In the genomic region with DNA sequence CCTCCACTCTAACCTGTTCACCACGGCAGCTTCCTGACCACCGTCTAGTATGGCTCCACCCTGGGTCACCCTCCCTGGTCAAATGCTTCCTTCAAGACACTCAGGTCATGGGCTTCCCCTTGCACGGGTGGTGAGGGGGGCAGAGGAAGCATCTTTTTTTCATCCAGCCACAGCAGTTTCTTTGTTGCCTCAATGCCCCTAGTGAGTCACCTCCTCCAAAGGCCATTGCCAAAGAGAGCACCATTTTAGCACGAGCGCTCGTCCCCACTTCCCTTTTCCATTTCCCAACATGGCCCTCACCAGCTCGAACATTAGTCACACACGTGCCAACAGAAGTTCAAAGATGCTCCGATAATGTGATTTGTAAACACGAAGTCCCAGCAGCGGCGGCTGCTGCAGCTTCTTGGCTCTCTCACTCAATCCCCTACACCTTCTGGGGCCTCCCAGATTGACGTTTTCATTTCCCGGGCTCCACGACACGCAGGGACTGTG, we compare ENCODE assay signal across 1 cellular context.
TF ChIP-seq lines count a peak whose summit lies in the region.

No MANE protein-coding gene starts in this region.

TF ChIP-seq in GM12878, 131 proteins besides CTCF, POLR2A, EP300 and RAD21:
- peak; percentile 80; the same call in 1 of the 2 replicates for TF ChIP-seq SPI1 (IDR thresholded peaks at IDR 0.05; ENCODE audit: borderline replicate concordance, insufficient read depth, low read depth, low read length)
- no peak for TF ChIP-seq HDAC2 (IDR thresholded peaks at IDR 0.05)
- TF ChIP-seq IKZF1 (conservative IDR thresholded peaks at IDR 0.05) = 0 out of 2 replicates have a peak, but pooled peaks have one; percentile 8
- no peak for TF ChIP-seq MYB (IDR thresholded peaks at IDR 0.05; ENCODE audit: borderline replicate concordance, low read depth, low read length)
- TF ChIP-seq IKZF2 (IDR thresholded peaks at IDR 0.05) = peak in 1 of 2 experiments; percentile 26; a peak in 1 of 4 replicates
- TF ChIP-seq POU2F2 (IDR thresholded peaks at IDR 0.05; ENCODE audit: borderline replicate concordance, low read depth, low read length) = 0 out of 3 replicates have a peak, but pooled peaks have one; percentile 15
- TF ChIP-seq, protein P1, sequence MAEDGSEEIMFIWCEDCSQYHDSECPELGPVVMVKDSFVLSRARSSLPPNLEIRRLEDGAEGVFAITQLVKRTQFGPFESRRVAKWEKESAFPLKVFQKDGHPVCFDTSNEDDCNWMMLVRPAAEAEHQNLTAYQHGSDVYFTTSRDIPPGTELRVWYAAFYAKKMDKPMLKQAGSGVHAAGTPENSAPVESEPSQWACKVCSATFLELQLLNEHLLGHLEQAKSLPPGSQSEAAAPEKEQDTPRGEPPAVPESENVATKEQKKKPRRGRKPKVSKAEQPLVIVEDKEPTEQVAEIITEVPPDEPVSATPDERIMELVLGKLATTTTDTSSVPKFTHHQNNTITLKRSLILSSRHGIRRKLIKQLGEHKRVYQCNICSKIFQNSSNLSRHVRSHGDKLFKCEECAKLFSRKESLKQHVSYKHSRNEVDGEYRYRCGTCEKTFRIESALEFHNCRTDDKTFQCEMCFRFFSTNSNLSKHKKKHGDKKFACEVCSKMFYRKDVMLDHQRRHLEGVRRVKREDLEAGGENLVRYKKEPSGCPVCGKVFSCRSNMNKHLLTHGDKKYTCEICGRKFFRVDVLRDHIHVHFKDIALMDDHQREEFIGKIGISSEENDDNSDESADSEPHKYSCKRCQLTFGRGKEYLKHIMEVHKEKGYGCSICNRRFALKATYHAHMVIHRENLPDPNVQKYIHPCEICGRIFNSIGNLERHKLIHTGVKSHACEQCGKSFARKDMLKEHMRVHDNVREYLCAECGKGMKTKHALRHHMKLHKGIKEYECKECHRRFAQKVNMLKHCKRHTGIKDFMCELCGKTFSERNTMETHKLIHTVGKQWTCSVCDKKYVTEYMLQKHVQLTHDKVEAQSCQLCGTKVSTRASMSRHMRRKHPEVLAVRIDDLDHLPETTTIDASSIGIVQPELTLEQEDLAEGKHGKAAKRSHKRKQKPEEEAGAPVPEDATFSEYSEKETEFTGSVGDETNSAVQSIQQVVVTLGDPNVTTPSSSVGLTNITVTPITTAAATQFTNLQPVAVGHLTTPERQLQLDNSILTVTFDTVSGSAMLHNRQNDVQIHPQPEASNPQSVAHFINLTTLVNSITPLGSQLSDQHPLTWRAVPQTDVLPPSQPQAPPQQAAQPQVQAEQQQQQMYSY (CRISPR knock-in tag; IDR thresholded peaks at IDR 0.05) = no peak
- TF ChIP-seq BHLHE40 (IDR thresholded peaks at IDR 0.05; ENCODE audit: borderline replicate concordance in 1 of 2, low read depth in 2 of 2, low read length in 1 of 2) = peak; percentile 75 to 78; a peak in 3 of 4 replicates
- peak; percentile 16; the same call in 1 of the 2 replicates for TF ChIP-seq YY1 (IDR thresholded peaks at IDR 0.05; ENCODE audit: low read depth, low read length)
